ENCODE assay signal across 22 cellular contexts in the genomic region with DNA sequence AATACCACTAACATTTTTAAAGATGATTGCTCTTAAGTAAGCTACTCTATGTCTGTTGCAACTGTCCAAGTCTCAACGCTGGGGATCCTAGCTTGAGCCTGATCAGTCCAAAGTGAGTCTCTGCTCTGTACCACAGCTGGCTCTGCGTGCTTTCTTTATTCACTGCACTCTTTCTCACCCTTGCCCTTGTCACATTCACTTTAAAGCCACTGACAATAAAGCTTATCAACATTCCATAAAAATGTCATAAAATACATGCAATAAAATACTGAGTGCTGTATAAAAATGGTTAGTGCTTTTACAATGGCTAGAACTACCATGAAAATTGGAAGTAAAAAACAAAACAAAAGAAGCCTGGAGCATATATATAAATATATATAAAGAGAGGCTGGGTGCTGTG. TPM values are rescaled to one million over a fixed set of nuclear protein-coding genes. Genes with fewer than 3 reads are reported as not detected.
A peak's percentile ranks its signal among the peaks of the same experiment; 100 is the strongest.
DNase-seq lines count a peak whose midpoint lies in the region; ATAC-seq and TF ChIP-seq lines count a peak whose summit lies in the region.
"Had no signal": no experiment of that assay in that cellular context is flagged by ENCODE, and none has a peak within 500 bp of the region (broad histone marks: within the 10 kb centered on the region; RNA-seq: fewer than 3 reads in every experiment).

No MANE protein-coding gene starts in this region.

- TF ChIP-seq CTCF in cardiac muscle cell (IDR thresholded peaks at IDR 0.05; ENCODE audit: low read depth, low read length) (no peak), nephron (IDR thresholded peaks at IDR 0.05; ENCODE audit: unreplicated experiment in 3 of 3) (no peak), BE2C (IDR thresholded peaks at IDR 0.05; ENCODE audit: low read depth, low read length) (no peak), esophagus squamous epithelium (IDR thresholded peaks at IDR 0.05) (no peak)

- H3K4me1 ChIP-seq in cardiac muscle cell (ENCODE audit: low read depth) (no peaks in the 10 kb centered on the region), iPS-15b (ENCODE audit: control insufficient read depth, insufficient read depth, low read length) (peaks cover 2% of the 10 kb centered on the region), BE2C (no peaks in the 10 kb centered on the region), esophagus squamous epithelium (no peaks in the 10 kb centered on the region)
- H3K4me1 ChIP-seq: BLaER1, SJCRH30 had no signal

- peak overlapping the region; percentile 16 for H3K9ac ChIP-seq in iPS-15b (ENCODE audit: low read depth, low read length)
- H3K9ac ChIP-seq: BLaER1 had no signal

- TF ChIP-seq POLR2A in esophagus squamous epithelium (IDR thresholded peaks at IDR 0.05), result no peak

- no peaks in the 10 kb centered on the region for H3K36me3 Mint-ChIP-seq in nephron (ENCODE audit: low read depth)
- H3K36me3 Mint-ChIP-seq: CD8-positive, alpha-beta memory T cell had no signal

- H3K9me3 ChIP-seq in cardiac muscle cell (ENCODE audit: low read depth), result no peaks in the 10 kb centered on the region
- H3K9me3 ChIP-seq in iPS-15b (ENCODE audit: control insufficient read depth, insufficient read depth, low read length), result no peaks in the 10 kb centered on the region
- no peaks in the 10 kb centered on the region for H3K9me3 ChIP-seq in BE2C
- H3K9me3 ChIP-seq in esophagus squamous epithelium, result peaks cover 0 to 2% (median 0%) of the 10 kb centered on the region in 3 donors
- H3K9me3 ChIP-seq: BLaER1, SJCRH30 had no signal

- H3K4me3 Mint-ChIP-seq in nephron, result no peak overlapping the region
- H3K4me3 Mint-ChIP-seq: CD8-positive, alpha-beta memory T cell had no signal

- H3K27me3 ChIP-seq in cardiac muscle cell, result no peaks in the 10 kb centered on the region
- H3K27me3 ChIP-seq in iPS-15b (ENCODE audit: control insufficient read depth, insufficient read depth, low read length), result no peaks in the 10 kb centered on the region
- H3K27me3 ChIP-seq in BE2C, result no peaks in the 10 kb centered on the region
- no peaks in the 10 kb centered on the region for H3K27me3 ChIP-seq in esophagus squamous epithelium
- H3K27me3 ChIP-seq: BLaER1, SJCRH30 had no signal

- H3K4me3 ChIP-seq in cardiac muscle cell, result no peak overlapping the region
- no peak overlapping the region for H3K4me3 ChIP-seq in iPS-15b (ENCODE audit: low read depth, low read length)
- H3K4me3 ChIP-seq in BE2C (ENCODE audit: low read depth, low read length), result no peak overlapping the region
- H3K4me3 ChIP-seq in esophagus squamous epithelium, result no peak overlapping the region
- H3K4me3 ChIP-seq: BLaER1, SJCRH30 had no signal

- no peaks in the 10 kb centered on the region for H3K9me3 Mint-ChIP-seq in nephron

- H3K4me1 Mint-ChIP-seq in nephron, result peaks cover 5% of the 10 kb centered on the region
- H3K4me1 Mint-ChIP-seq: CD8-positive, alpha-beta memory T cell had no signal

- intact Hi-C loops in Right ventricle myocardium superior (cut with DNase I) (no loop called here), esophagus squamous epithelium (cut with DNase I) (no loop called here)

- DNase-seq in cardiac muscle cell (ENCODE audit: low read depth in 1 of 2, low spot score in 1 of 2) (peak in 1 of 2 donors; percentile 21), Right ventricle myocardium superior (no peak), BE2C (no peak), NCI-H226 (no peak), COR-L47 (lab: John Stamatoyannopoulos, UW) (no peak), esophagus squamous epithelium (lab: John Stamatoyannopoulos, UW) (no peak)
- DNase-seq: 8988T; CD8-positive, alpha-beta memory T cell; DMS 273 treated with DMSO at 0.1 percent for 48 hours; EL; IMR-90; Karpas-422; NCI-H1105 treated with DMSO at 0.1 percent for 48 hours; NCI-H1694 treated with DMSO at 0.1 percent for 48 hours; NCI-H446; NK-92 treated with Interleukin-12 subunit alpha and Interleukin-12 subunit beta, amount 100 ng/mL, for 24 hours; SJCRH30 had no signal

- H3K27ac Mint-ChIP-seq in nephron, result peak overlapping the region in 2 of 3 experiments; percentile 1 to 16
- H3K27ac Mint-ChIP-seq: CD8-positive, alpha-beta memory T cell had no signal

- H3K27me3 Mint-ChIP-seq in nephron (ENCODE audit: low read depth), result no peaks in the 10 kb centered on the region
- H3K27me3 Mint-ChIP-seq: CD8-positive, alpha-beta memory T cell had no signal

- ATAC-seq in Right ventricle myocardium superior (ENCODE audit: poor library complexity), result no peak

- H3K27ac ChIP-seq in cardiac muscle cell (peak overlapping the region; percentile 8), esophagus squamous epithelium (no peak overlapping the region)
- H3K27ac ChIP-seq: BLaER1, RWPE1, SJCRH30 had no signal

- no peaks in the 10 kb centered on the region for H3K36me3 ChIP-seq in cardiac muscle cell
- H3K36me3 ChIP-seq in iPS-15b (ENCODE audit: control insufficient read depth, insufficient read depth, low read length), result no peaks in the 10 kb centered on the region
- H3K36me3 ChIP-seq in BE2C, result no peaks in the 10 kb centered on the region
- H3K36me3 ChIP-seq in esophagus squamous epithelium, result no peaks in the 10 kb centered on the region
- H3K36me3 ChIP-seq: BLaER1, SJCRH30 had no signal

- 32 to 49% methylated on average over 2 of the region's 2 CpGs for WGBS in esophagus squamous epithelium, 2 donors

RNA-seq across cellular contexts. Expression of a gene that starts 45.5 kb away (rescaled TPM):
- total RNA-seq in cardiac muscle cell, result 12.6 and 15.4 TPM in 2 replicates
- 8.5 TPM in 2 replicates for polyA plus RNA-seq in cardiac muscle cell
- 0.70 TPM for total RNA-seq in Right ventricle myocardium superior
- polyA plus RNA-seq in BE2C (2012; ENCODE audit: insufficient read depth, insufficient read length, low read depth), result 0.48 TPM
- not detected for total RNA-seq in esophagus squamous epithelium
- total RNA-seq: CD8-positive, alpha-beta memory T cell; IMR-90; OCI-LY7; SJCRH30 had no signal
- polyA plus RNA-seq: CD8-positive, alpha-beta memory T cell; IMR-90 had no signal
